Comparison of ENCODE assay signal across 8 cellular contexts in the genomic region with DNA sequence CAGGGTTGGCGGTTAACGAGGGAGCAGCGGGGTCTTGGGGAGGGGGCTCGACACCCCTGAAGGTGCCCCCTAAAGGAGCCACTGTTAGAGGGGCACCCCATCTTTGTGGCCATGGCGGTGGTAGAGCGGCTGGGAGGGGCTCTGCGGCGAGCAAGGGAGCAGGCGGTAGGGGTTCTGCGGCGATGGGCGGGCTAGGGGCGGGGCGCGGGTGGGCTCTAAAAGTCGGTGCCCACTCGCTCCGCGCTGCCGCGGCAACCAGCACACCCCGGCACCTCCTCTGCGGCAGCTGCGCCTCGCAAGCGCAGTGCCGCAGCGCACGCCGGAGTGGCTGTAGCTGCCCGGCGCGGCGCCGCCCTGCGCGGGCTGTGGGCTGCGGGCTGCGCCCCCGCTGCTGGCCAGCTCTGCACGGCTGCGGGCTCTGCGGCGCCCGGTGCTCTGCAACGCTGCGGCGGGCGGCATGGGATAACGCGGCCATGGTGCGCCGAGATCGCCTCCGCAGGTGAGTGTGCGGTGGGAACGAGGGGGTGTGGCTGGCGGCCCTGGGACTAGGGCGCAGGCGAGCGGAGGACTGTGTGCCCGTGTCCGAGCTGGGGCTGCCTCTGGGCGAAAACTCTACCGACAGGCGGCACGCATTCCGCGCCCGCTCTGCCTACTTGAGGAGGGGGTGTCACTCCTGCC. TPM values are rescaled to one million over a fixed set of nuclear protein-coding genes. Genes with fewer than 3 reads are reported as not detected.
A peak's percentile ranks its signal among the peaks of the same experiment; 100 is the strongest.
DNase-seq lines count a peak whose midpoint lies in the region; ATAC-seq and TF ChIP-seq lines count a peak whose summit lies in the region.

Gene MEST (plus strand): TSS at position 245 of the 678 bp plus-strand sequence. CDS start 229 bp downstream, at position 474.

- peaks cover 6% of the 10 kb centered on the region; the same call in 1 of the 2 replicates for H3K4me1 ChIP-seq in H9 (ENCODE audit: insufficient read depth, low read length)
- peaks cover 0 to 6% of the 10 kb centered on the region in 2 donors for H3K4me1 ChIP-seq in right atrium auricular region

- peaks cover 27% of the 10 kb centered on the region for H3K23me2 ChIP-seq in H9 (ENCODE audit: insufficient read length, low read depth, low read length, poor library complexity, severe bottlenecking)

- H2AFZ ChIP-seq in H9 (ENCODE audit: low read length), result no peak within 1 kb of the TSS

- peak; percentile 40 for ATAC-seq in activated naive CD8-positive, alpha-beta T cell treated with anti-CD3 and anti-CD28 coated beads, Interleukin-2, amount 50 U/mL, for 24 hours
- ATAC-seq in HG02938 (IDR thresholded peaks at IDR 0.05; ENCODE audit: unreplicated experiment) (no peak), GM21619 (IDR thresholded peaks at IDR 0.05; ENCODE audit: unreplicated experiment) (no peak)

- H3T11ph ChIP-seq in H9 (ENCODE audit: low read length), result no peak within 1 kb of the TSS

- no peak within 1 kb of the TSS for H2AK5ac ChIP-seq in H9 (ENCODE audit: insufficient read length, low read length)

- H3K79me2 ChIP-seq in H9 (ENCODE audit: insufficient read depth, low read length), result peaks cover 8% of the 10 kb centered on the region; the same call in 1 of the 2 replicates

- H3K14ac ChIP-seq in H9 (ENCODE audit: insufficient read depth, low read length), result peak within 1 kb of the TSS; percentile 62

- H3K9me3 ChIP-seq in H9 (ENCODE audit: control insufficient read depth, low read depth, low read length) (no peaks in the 10 kb centered on the region), right atrium auricular region (no peaks in the 10 kb centered on the region)

- H2BK15ac ChIP-seq in H9 (ENCODE audit: low read depth, low read length), result no peak within 1 kb of the TSS

- no peak within 1 kb of the TSS for H2BK5ac ChIP-seq in H9 (ENCODE audit: insufficient read length, low read length)

- H3K23ac ChIP-seq in H9 (ENCODE audit: insufficient read length, low read depth, low read length), result no peak within 1 kb of the TSS

- no peaks in the 10 kb centered on the region for H4K20me1 ChIP-seq in H9 (ENCODE audit: control insufficient read depth, insufficient read depth, insufficient read length)

- no peak within 1 kb of the TSS for H3K18ac ChIP-seq in H9 (ENCODE audit: insufficient read length, low read depth, low read length)

- no peaks in the 10 kb centered on the region; the same call in 1 of the 2 replicates for H3K27me3 ChIP-seq in H9 (ENCODE audit: insufficient read depth, low read length)
- no peaks in the 10 kb centered on the region for H3K27me3 ChIP-seq in right atrium auricular region

- H4K91ac ChIP-seq in H9 (ENCODE audit: insufficient read length, low read depth, low read length), result no peak within 1 kb of the TSS

- no peak within 1 kb of the TSS for H2BK12ac ChIP-seq in H9 (ENCODE audit: insufficient read length, low read depth, low read length)

- H3K9me3 Mint-ChIP-seq in H9, result peaks cover 12 to 14% of the 10 kb centered on the region in 2 experiments
- no peaks in the 10 kb centered on the region for H3K9me3 Mint-ChIP-seq in activated naive CD8-positive, alpha-beta T cell treated with anti-CD3 and anti-CD28 coated beads, Interleukin-2, amount 50 U/mL, for 24 hours

- TF ChIP-seq CTCF in H9 (conservative IDR thresholded peaks at IDR 0.05) (no peak), right atrium auricular region (IDR thresholded peaks at IDR 0.05) (no peak), retinal pigment epithelial cell (conservative IDR thresholded peaks at IDR 0.05; ENCODE audit: low read depth, low read length) (no peak)

- no peak within 1 kb of the TSS for H3K27ac ChIP-seq in H9 (ENCODE audit: insufficient read length, low read depth, low read length)
- no peak within 1 kb of the TSS for H3K27ac ChIP-seq in right atrium auricular region

- H3K9ac ChIP-seq in H9 (ENCODE audit: extremely low read depth, insufficient read length, low read length), result peak within 1 kb of the TSS; percentile 16

- H2BK20ac ChIP-seq in H9 (ENCODE audit: low read depth, low read length, poor library complexity, severe bottlenecking), result no peak within 1 kb of the TSS

- H3K4me2 ChIP-seq in H9 (ENCODE audit: insufficient read depth, insufficient read length, low read length), result peak within 1 kb of the TSS; percentile 62

- no peak within 1 kb of the TSS for H4K8ac ChIP-seq in H9 (replicated peaks; ENCODE audit: insufficient read length, low read depth, low read length)

- H3K4me1 Mint-ChIP-seq in H9, result peaks cover 37 to 54% of the 10 kb centered on the region in 2 experiments
- peaks cover 16% of the 10 kb centered on the region for H3K4me1 Mint-ChIP-seq in activated naive CD8-positive, alpha-beta T cell treated with anti-CD3 and anti-CD28 coated beads, Interleukin-2, amount 50 U/mL, for 24 hours

- no peak within 1 kb of the TSS for H3K56ac ChIP-seq in H9 (ENCODE audit: insufficient read length, low read depth, low read length)

- H3K4me3 Mint-ChIP-seq in H9, result peak within 1 kb of the TSS; percentile 61 to 81
- peak within 1 kb of the TSS; percentile 64 for H3K4me3 Mint-ChIP-seq in activated naive CD8-positive, alpha-beta T cell treated with anti-CD3 and anti-CD28 coated beads, Interleukin-2, amount 50 U/mL, for 24 hours

- no peak within 1 kb of the TSS for H3K4ac ChIP-seq in H9 (ENCODE audit: low read depth, low read length)

- peaks cover 53% of the 10 kb centered on the region for H3K27me3 Mint-ChIP-seq in H9 (ENCODE audit: low read depth)
- H3K27me3 Mint-ChIP-seq in activated naive CD8-positive, alpha-beta T cell treated with anti-CD3 and anti-CD28 coated beads, Interleukin-2, amount 50 U/mL, for 24 hours, result peaks cover 40% of the 10 kb centered on the region

- no peak within 1 kb of the TSS; a peak in 2 of 7 replicates for H3K27ac Mint-ChIP-seq in H9
- H3K27ac Mint-ChIP-seq in activated naive CD8-positive, alpha-beta T cell treated with anti-CD3 and anti-CD28 coated beads, Interleukin-2, amount 50 U/mL, for 24 hours, result no peak within 1 kb of the TSS

- peaks cover 6% of the 10 kb centered on the region for H3K79me1 ChIP-seq in H9 (ENCODE audit: insufficient read depth, low read depth, low read length, poor library complexity, severe bottlenecking)

- H3K36me3 Mint-ChIP-seq in H9 (ENCODE audit: insufficient read depth in 1 of 3, low read depth in 3 of 3), result peaks cover 29 to 46% (median 35%) of the 10 kb centered on the region in 3 experiments
- peaks cover 5% of the 10 kb centered on the region for H3K36me3 Mint-ChIP-seq in activated naive CD8-positive, alpha-beta T cell treated with anti-CD3 and anti-CD28 coated beads, Interleukin-2, amount 50 U/mL, for 24 hours (ENCODE audit: low read depth)

- DNase-seq in AG08396 (ENCODE audit: low spot score), result peak; percentile 37
- peak; percentile 50 for DNase-seq in H9
- peak; percentile 9 for DNase-seq in activated naive CD8-positive, alpha-beta T cell treated with anti-CD3 and anti-CD28 coated beads, Interleukin-2, amount 50 U/mL, for 24 hours
- DNase-seq in right atrium auricular region (ENCODE audit: low spot score), result no peak
- DNase-seq in retinal pigment epithelial cell (ENCODE audit: low read depth), result no peak
- DNase-seq in SK-N-DZ (ENCODE audit: low spot score), result no peak

- H4K5ac ChIP-seq in H9 (ENCODE audit: insufficient read length, low read depth, low read length), result no peak within 1 kb of the TSS

- no peaks in the 10 kb centered on the region for H3K36me3 ChIP-seq in right atrium auricular region

- no CpG with 5 or more reads among the region's 70 CpGs for WGBS in H9 (ENCODE audit: extremely low coverage, insufficient read length, low lambda C conversion rate)

- H3K4me3 ChIP-seq in right atrium auricular region (peak within 1 kb of the TSS; percentile 26 to 50), retinal pigment epithelial cell (ENCODE audit: low read length) (peak within 1 kb of the TSS; percentile 87)

- no peak within 1 kb of the TSS for H2BK120ac ChIP-seq in H9 (ENCODE audit: low read depth, low read length, poor library complexity, severe bottlenecking)

RNA-seq across cellular contexts. Expression of gene MEST, which starts in this region (rescaled TPM):
- 112 and 113 TPM in 2 replicates for total RNA-seq in H9 (2021)
- 10 to 100 TPM in 1 of 2 donors, 1 to 10 TPM in 1; 7.2 to 27.8 TPM for total RNA-seq in right atrium auricular region
- 3.0 and 3.4 TPM in 2 replicates for polyA plus RNA-seq in SK-N-DZ (2014; cell fraction: cytosol; rRNA removed)
- 1.8 and 2.1 TPM in 2 replicates for polyA plus RNA-seq in SK-N-DZ (2014; cell fraction: nucleus; rRNA removed)

Comparison
In these comparisons a context has a peak if more than half of its experiments do, and no peak if none do; other contexts are left out.
1. DNase-seq: peak in AG08396 (single experiment), H9 (single experiment) and activated naive CD8-positive, alpha-beta T cell treated with anti-CD3 and anti-CD28 coated beads, Interleukin-2, amount 50 U/mL, for 24 hours (single experiment); none in right atrium auricular region (single experiment), retinal pigment epithelial cell (single experiment) and SK-N-DZ (single experiment).